8 cellular contexts compared by ENCODE assay signal in the genomic region with DNA sequence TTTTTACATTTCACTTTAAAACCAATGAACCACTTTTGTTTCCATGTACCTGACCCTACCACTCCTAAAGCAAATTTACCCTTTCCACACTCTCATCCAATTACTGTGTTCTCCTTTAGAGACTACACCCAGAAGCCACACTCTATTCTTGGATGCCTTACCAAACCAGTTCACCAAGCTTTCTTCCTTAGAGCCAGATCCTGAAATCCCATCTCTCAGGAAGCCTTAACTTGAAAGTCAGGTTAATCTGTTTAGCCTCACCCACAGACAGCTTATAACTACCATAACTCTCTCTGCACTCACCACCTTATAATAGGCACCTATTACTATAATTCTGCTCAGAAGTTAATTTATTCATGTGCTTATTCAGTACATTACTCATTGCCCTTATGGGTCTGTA. TPM values are rescaled to one million over a fixed set of nuclear protein-coding genes. Genes with fewer than 3 reads are reported as not detected.
DNase-seq lines count a peak whose midpoint lies in the region; ATAC-seq and TF ChIP-seq lines count a peak whose summit lies in the region.

No MANE protein-coding gene starts in this region.

- peaks cover 0 to 2% (median 0%) of the 10 kb centered on the region in 8 donors for H3K9me3 Mint-ChIP-seq in CD4-positive, alpha-beta memory T cell

- H3K4me3 Mint-ChIP-seq in CD4-positive, alpha-beta memory T cell: peak overlapping the region in 5 of 8 donors; percentile 23 to 81 (median 58)

- H3K4me1 Mint-ChIP-seq in CD4-positive, alpha-beta memory T cell: peaks cover 37 to 89% (median 55%) of the 10 kb centered on the region in 4 donors

- no peaks in the 10 kb centered on the region for H3F3A ChIP-seq in Loucy (ENCODE audit: low read depth)

- peak overlapping the region; percentile 10 for H3K27ac ChIP-seq in CD4-positive, alpha-beta memory T cell (ENCODE audit: low read depth, low read length)
- H3K27ac ChIP-seq in mammary epithelial cell (ENCODE audit: insufficient read depth, low read depth, low read length): peak overlapping the region; percentile 26
- H3K27ac ChIP-seq in muscle layer of duodenum (ENCODE audit: low read length): peak overlapping the region; percentile 53

- H4K20me1 ChIP-seq in Loucy (ENCODE audit: insufficient read depth, low read length, poor library complexity, severe bottlenecking) (peaks cover 76% of the 10 kb centered on the region), mammary epithelial cell (ENCODE audit: insufficient read depth, low read length) (peaks cover 3% of the 10 kb centered on the region)

- POLR2A ChIA-PET in CD4-positive, alpha-beta memory T cell (lab: Charles Lee; ENCODE audit: partially characterized antibody): interaction anchor here (1.0 to 1.2 kb wide), 2 partner anchors 191 to 201 kb away, joined by 3 to 4 read pairs; no protein-coding TSS in a partner anchor

- no peak overlapping the region for H3K4me3 ChIP-seq in CD4-positive, alpha-beta memory T cell (ENCODE audit: low read length in 2 of 2)
- H3K4me3 ChIP-seq in Loucy (ENCODE audit: low read length, poor library complexity, severe bottlenecking) (peak overlapping the region; percentile 91), mammary epithelial cell (replicated peaks in 1 of 3; ENCODE audit: insufficient read depth in 1 of 3, low read depth in 2 of 3, low read length in 3 of 3) (peak overlapping the region; percentile 7 to 33 (median 28)), muscle layer of duodenum (ENCODE audit: low read depth in 1 of 2, low read length in 2 of 2) (peak overlapping the region; percentile 7 to 99)

- H3K9ac ChIP-seq in Loucy (ENCODE audit: low read depth, low read length, poor library complexity, severe bottlenecking) (peak overlapping the region; percentile 16), mammary epithelial cell (ENCODE audit: insufficient read depth, low read length) (no peak overlapping the region)

- no peaks in the 10 kb centered on the region for H3K27me3 ChIP-seq in CD4-positive, alpha-beta memory T cell (ENCODE audit: insufficient read depth, low read length)
- H3K27me3 ChIP-seq in Loucy (ENCODE audit: insufficient read depth, low read length, poor library complexity, severe bottlenecking) (peaks cover 16% of the 10 kb centered on the region), mammary epithelial cell (ENCODE audit: insufficient read depth, low read length) (no peaks in the 10 kb centered on the region), muscle layer of duodenum (ENCODE audit: low read depth, low read length) (no peaks in the 10 kb centered on the region)

- dilution Hi-C loops in mammary epithelial cell (cut with HindIII; ENCODE audit: low sequenced_read_pairs): loop anchor here (5.0 kb wide), 2 partner anchors 75 to 105 kb away; no protein-coding TSS in a partner anchor

- H2AFZ ChIP-seq in Loucy (ENCODE audit: low read length) (no peak overlapping the region), mammary epithelial cell (ENCODE audit: low read depth, low read length) (no peak overlapping the region)

- peak overlapping the region in 5 of 7 donors; percentile 13 to 97 (median 58) for H3K27ac Mint-ChIP-seq in CD4-positive, alpha-beta memory T cell

- TF ChIP-seq CTCF in Loucy (conservative IDR thresholded peaks at IDR 0.05; ENCODE audit: low read length): no peak
- TF ChIP-seq CTCF in mammary epithelial cell (conservative IDR thresholded peaks at IDR 0.05 in 1 of 2, IDR thresholded peaks at IDR 0.05 in 1 of 2; ENCODE audit: extremely low read depth in 1 of 2, insufficient read depth in 1 of 2, low read depth in 1 of 2, low read length in 2 of 2): no peak

- H3K4me2 ChIP-seq in Loucy (ENCODE audit: low read depth, low read length, poor library complexity, severe bottlenecking) (peak overlapping the region; percentile 92), mammary epithelial cell (ENCODE audit: insufficient read depth, low read depth, low read length) (peak overlapping the region; percentile 68)

- BruUV-seq in mammary epithelial cell (replicated peaks; lab: Mats Ljungman, UMichigan): no TSS peak

- H3K36me3 Mint-ChIP-seq in CD4-positive, alpha-beta memory T cell: peaks cover 43 to 77% of the 10 kb centered on the region in 2 donors

- CTCF ChIA-PET in CD4-positive, alpha-beta memory T cell (lab: Charles Lee; ENCODE audit: partially characterized antibody): no interaction called here
- CTCF ChIA-PET in mammary epithelial cell (lab: Charles Lee; ENCODE audit: low non-redundant PET): no interaction called here

- H3K9me2 ChIP-seq in Loucy (replicated peaks; ENCODE audit: low read depth, low read length): no peaks in the 10 kb centered on the region

- H3K79me2 ChIP-seq in Loucy (ENCODE audit: insufficient read depth, low read length) (peaks cover 90% of the 10 kb centered on the region), mammary epithelial cell (ENCODE audit: insufficient read depth, low read length) (peaks cover 96% of the 10 kb centered on the region)

- H3K9me3 ChIP-seq in CD4-positive, alpha-beta memory T cell (ENCODE audit: control insufficient read depth in 1 of 2, low read length in 2 of 2): no peaks in the 10 kb centered on the region
- H3K9me3 ChIP-seq in Loucy (ENCODE audit: insufficient read depth, low read depth, low read length): no peaks in the 10 kb centered on the region
- H3K9me3 ChIP-seq in mammary epithelial cell (replicated peaks; ENCODE audit: insufficient read depth, low read length): no peaks in the 10 kb centered on the region
- no peaks in the 10 kb centered on the region for H3K9me3 ChIP-seq in muscle layer of duodenum (ENCODE audit: control insufficient read depth in 1 of 2, low read length in 2 of 2)

- H3K36me3 ChIP-seq in CD4-positive, alpha-beta memory T cell (ENCODE audit: insufficient read depth, low read length): peaks cover 19% of the 10 kb centered on the region
- H3K36me3 ChIP-seq in Loucy (ENCODE audit: insufficient read depth, low read length): peaks cover 57% of the 10 kb centered on the region
- H3K36me3 ChIP-seq in mammary epithelial cell (ENCODE audit: insufficient read depth, low read length): peaks cover 39% of the 10 kb centered on the region
- peaks cover 14 to 39% of the 10 kb centered on the region in 2 donors for H3K36me3 ChIP-seq in muscle layer of duodenum (ENCODE audit: control insufficient read depth in 1 of 2, insufficient read depth in 2 of 2, low read length in 2 of 2)

- DNase-seq in CD4-positive, alpha-beta memory T cell: no peak
- DNase-seq in mammary epithelial cell: peak; percentile 75
- DNase-seq in SK-N-DZ (ENCODE audit: low spot score): no peak

- in situ Hi-C loops in mammary epithelial cell (cut with MboI; ENCODE audit: low sequenced_read_pairs in 2 of 2): loop anchor here in 1 of 2 donors (10.0 kb wide), 1 partner anchor 102 kb away; no protein-coding TSS in a partner anchor

- H3K4me1 ChIP-seq in CD4-positive, alpha-beta memory T cell (ENCODE audit: insufficient read depth, low read length): peaks cover 68% of the 10 kb centered on the region
- H3K4me1 ChIP-seq in Loucy (ENCODE audit: insufficient read depth, low read length, poor library complexity, severe bottlenecking): peaks cover 34% of the 10 kb centered on the region
- peaks cover 22% of the 10 kb centered on the region for H3K4me1 ChIP-seq in mammary epithelial cell (ENCODE audit: insufficient read depth, low read length)
- H3K4me1 ChIP-seq in muscle layer of duodenum (ENCODE audit: control insufficient read depth in 1 of 2, insufficient read depth in 2 of 2, low read length in 2 of 2): peaks cover 12 to 59% of the 10 kb centered on the region in 2 donors

- ATAC-seq in GM18502 (IDR thresholded peaks at IDR 0.05; ENCODE audit: poor library complexity, unreplicated experiment): no peak
- ATAC-seq in HG02840 (IDR thresholded peaks at IDR 0.05; ENCODE audit: low FRiP score, unreplicated experiment): no peak
- ATAC-seq in HG03432 (IDR thresholded peaks at IDR 0.05; ENCODE audit: unreplicated experiment): no peak

- no peaks in the 10 kb centered on the region for H3K27me3 Mint-ChIP-seq in CD4-positive, alpha-beta memory T cell

- intact Hi-C loops in CD4-positive, alpha-beta memory T cell (cut with micrococcal nuclease): loop anchor here (10.0 kb wide), 1 partner anchor 52 kb away; no protein-coding TSS in a partner anchor
- intact Hi-C loops in mammary epithelial cell (cut with micrococcal nuclease): no loop called here

RNA-seq across cellular contexts. Expression of a gene that starts 4.3 kb away (rescaled TPM):
- 100 to 1,000 TPM; 175 to 189 TPM for total RNA-seq in CD4-positive, alpha-beta memory T cell
- polyA plus RNA-seq in CD4-positive, alpha-beta memory T cell: 100 to 1,000 TPM; 135 to 162 TPM
- total RNA-seq in mammary epithelial cell: 100 to 1,000 TPM; 444 to 457 TPM
- polyA plus RNA-seq in mammary epithelial cell: 146 TPM
- polyA minus RNA-seq in mammary epithelial cell: 325 TPM
- polyA plus RNA-seq in SK-N-DZ (2014; cell fraction: cytosol; rRNA removed): 106 and 118 TPM in 2 replicates
- polyA plus RNA-seq in SK-N-DZ (2014; cell fraction: nucleus; rRNA removed): 63.1 and 69.2 TPM in 2 replicates

RNA-seq across cellular contexts. Expression of a gene that starts 34.3 kb away (rescaled TPM):
- total RNA-seq in CD4-positive, alpha-beta memory T cell: 1 to 10 TPM in 1 of 2 experiments, under 1 TPM in 1; 0.96 to 1.3 TPM
- polyA plus RNA-seq in CD4-positive, alpha-beta memory T cell: not detected
- total RNA-seq in mammary epithelial cell: 10 to 100 TPM; 11.0 to 35.2 TPM
- 5.1 TPM for polyA plus RNA-seq in mammary epithelial cell
- 7.6 TPM for polyA minus RNA-seq in mammary epithelial cell
- not detected in 2 replicates for polyA plus RNA-seq in SK-N-DZ (2014; cell fraction: cytosol; rRNA removed)
- polyA plus RNA-seq in SK-N-DZ (2014; cell fraction: nucleus; rRNA removed): 0.02 TPM in 1 of 2 replicates, not detected in the other

Comparison
In these comparisons a context has a peak if more than half of its experiments do, and no peak if none do; other contexts are left out.
1. H3K4me3 ChIP-seq: peak in Loucy (single experiment), mammary epithelial cell (3 of 3) and muscle layer of duodenum (2 of 2); none in CD4-positive, alpha-beta memory T cell (0 of 2).
2. RNA of a gene that starts 34.3 kb away (total RNA-seq): 11.0 to 35.2 TPM in mammary epithelial cell; 0.96 to 1.3 TPM in CD4-positive, alpha-beta memory T cell; every median in the first group is over 4 times any median in the second.
3. Peak in every context shown above with its lines, with median percentiles within 50 percentile points of each other: H3K27ac ChIP-seq.